1 cellular context compared by ENCODE assay signal in the genomic region with DNA sequence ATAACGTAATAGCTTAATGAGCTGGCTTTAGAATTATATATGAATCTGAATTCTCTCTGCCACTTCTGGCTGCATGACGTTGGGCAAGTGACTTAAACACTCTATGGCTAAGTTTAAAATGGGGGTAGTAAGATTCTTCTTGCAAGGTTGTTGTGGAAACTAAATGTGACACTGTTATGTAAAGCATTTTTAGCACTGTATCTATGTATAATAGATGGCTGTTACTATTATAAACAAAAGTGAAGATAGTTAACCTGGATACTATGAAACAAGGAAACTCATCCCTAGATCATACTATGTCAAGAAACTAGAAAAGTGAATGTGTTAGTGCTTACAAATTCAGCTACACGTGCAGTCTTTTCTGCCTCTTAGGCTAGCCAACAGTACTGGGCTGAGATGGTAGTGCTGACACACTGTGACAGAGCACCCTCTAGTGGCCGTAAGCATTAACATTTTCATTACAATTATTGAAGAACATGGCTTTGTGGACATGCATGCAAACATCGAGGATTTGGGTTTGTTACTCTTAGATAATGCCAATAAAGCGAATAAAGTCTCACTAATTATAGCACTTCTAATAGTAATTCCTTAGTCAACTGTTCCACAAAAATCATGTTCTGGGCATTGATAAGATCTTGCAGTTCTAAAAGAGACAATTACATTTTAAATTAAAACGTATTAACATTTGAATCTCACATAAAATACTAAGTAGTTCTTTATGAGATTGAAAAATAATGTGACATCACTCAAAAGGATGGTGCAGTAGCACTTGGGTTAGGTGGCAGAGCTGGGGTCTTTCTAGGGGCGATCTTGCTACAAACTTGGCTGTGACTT.
A peak's percentile ranks its signal among the peaks of the same experiment; 100 is the strongest.
TF ChIP-seq lines count a peak whose summit lies in the region.

No MANE protein-coding gene starts in this region.

TF ChIP-seq in IMR-90, 13 proteins besides CTCF, POLR2A, EP300 and RAD21:
- TF ChIP-seq NFE2L2 (IDR thresholded peaks at IDR 0.05; ENCODE audit: low read depth, low read length) = no peak
- peak; percentile 75; the same call in 1 of the 2 replicates for TF ChIP-seq BHLHE40 (IDR thresholded peaks at IDR 0.05; ENCODE audit: low read depth, low read length)
- no peak for TF ChIP-seq CEBPB (IDR thresholded peaks at IDR 0.05; ENCODE audit: low read depth, low read length)
- TF ChIP-seq FOS (IDR thresholded peaks at IDR 0.05; ENCODE audit: low read depth, low read length) = no peak
- TF ChIP-seq, protein P1, sequence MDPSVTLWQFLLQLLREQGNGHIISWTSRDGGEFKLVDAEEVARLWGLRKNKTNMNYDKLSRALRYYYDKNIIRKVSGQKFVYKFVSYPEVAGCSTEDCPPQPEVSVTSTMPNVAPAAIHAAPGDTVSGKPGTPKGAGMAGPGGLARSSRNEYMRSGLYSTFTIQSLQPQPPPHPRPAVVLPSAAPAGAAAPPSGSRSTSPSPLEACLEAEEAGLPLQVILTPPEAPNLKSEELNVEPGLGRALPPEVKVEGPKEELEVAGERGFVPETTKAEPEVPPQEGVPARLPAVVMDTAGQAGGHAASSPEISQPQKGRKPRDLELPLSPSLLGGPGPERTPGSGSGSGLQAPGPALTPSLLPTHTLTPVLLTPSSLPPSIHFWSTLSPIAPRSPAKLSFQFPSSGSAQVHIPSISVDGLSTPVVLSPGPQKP (IDR thresholded peaks at IDR 0.05; ENCODE audit: borderline replicate concordance, low read depth, low read length) = no peak
- peak; percentile 23; the same call in 1 of the 2 replicates for TF ChIP-seq MAFK (IDR thresholded peaks at IDR 0.05; ENCODE audit: low read depth, low read length)
- TF ChIP-seq RFX5 (IDR thresholded peaks at IDR 0.05; ENCODE audit: low read depth, low read length) = no peak
- TF ChIP-seq CHD1 (IDR thresholded peaks at IDR 0.05; ENCODE audit: low read depth, low read length) = no peak
- TF ChIP-seq RCOR1 (IDR thresholded peaks at IDR 0.05; ENCODE audit: insufficient replicate concordance, low read length) = no peak
- 0 out of 2 replicates have a peak, but pooled peaks have one; percentile 57 for TF ChIP-seq MXI1 (IDR thresholded peaks at IDR 0.05; ENCODE audit: borderline replicate concordance, low read depth, low read length)
- TF ChIP-seq SMC3 (IDR thresholded peaks at IDR 0.05; ENCODE audit: low read depth, low read length) = peak; percentile 97
- TF ChIP-seq MAZ (IDR thresholded peaks at IDR 0.05; ENCODE audit: borderline replicate concordance, low read depth, low read length) = no peak
- TF ChIP-seq USF2 (IDR thresholded peaks at IDR 0.05; ENCODE audit: low read depth, low read length) = no peak
